Comparison of ENCODE assay signal across 10 cellular contexts in genomic region chr3:179942560-179943075, GRCh38.
DNase-seq lines count a peak whose midpoint lies in the region; ATAC-seq and TF ChIP-seq lines count a peak whose summit lies in the region.
"Had no signal": no experiment of that assay in that cellular context is flagged by ENCODE, and none has a peak within 500 bp of the region (broad histone marks: within the 10 kb centered on the region; RNA-seq: fewer than 3 reads in every experiment).

No MANE protein-coding gene starts in this region.

- H3K9ac ChIP-seq in ES-I3 (ENCODE audit: low read depth, low read length) (peak overlapping the region; percentile 39; the same call in 1 of the 2 replicates), adipocyte (ENCODE audit: low read length) (peak overlapping the region; percentile 53)

- peak overlapping the region; percentile 78 for H3K4me3 ChIP-seq in adipocyte (ENCODE audit: low read length)
- no peak overlapping the region for H3K4me3 ChIP-seq in thyroid gland (replicated peaks in 1 of 3)
- no peak overlapping the region for H3K4me3 ChIP-seq in A673 (ENCODE audit: low read depth, low read length, poor library complexity, severe bottlenecking)

- 45 to 46% methylated on average over 11 of the region's 11 CpGs for WGBS in thyroid gland, 2 donors

- H3K27me3 ChIP-seq in adipocyte (replicated peaks; ENCODE audit: control insufficient read depth, insufficient read depth, low read length) (no peaks in the 10 kb centered on the region), layer of hippocampus (ENCODE audit: control insufficient read depth, insufficient read depth, low read length) (no peaks in the 10 kb centered on the region), thyroid gland (no peaks in the 10 kb centered on the region), A673 (replicated peaks; ENCODE audit: insufficient read depth, low read depth, low read length, poor library complexity) (peaks cover 11% of the 10 kb centered on the region)

- H3K4me1 ChIP-seq in ES-I3 (ENCODE audit: insufficient read depth, low read length), result no peaks in the 10 kb centered on the region
- peaks cover 22% of the 10 kb centered on the region for H3K4me1 ChIP-seq in adipocyte (ENCODE audit: control insufficient read depth, insufficient read depth, low read length)
- no peaks in the 10 kb centered on the region for H3K4me1 ChIP-seq in thyroid gland
- H3K4me1 ChIP-seq in A673 (ENCODE audit: insufficient read depth, low read length, poor library complexity, severe bottlenecking), result no peaks in the 10 kb centered on the region
- H3K4me1 ChIP-seq: gastrocnemius medialis had no signal

- DNase-seq in adipocyte (ENCODE audit: low read depth) (no peak), thyroid gland (no peak), A673 (ENCODE audit: low spot score) (no peak)
- no peak for DNase-seq in stimulated activated CD4-positive, alpha-beta T cell treated with anti-CD3 and anti-CD28 coated beads, Interleukin-12 subunit alpha, Interleukin-12 subunit beta, amount 100 ng/mL, for 4 hours
- DNase-seq: gastrocnemius medialis, NCI-H226 had no signal

- POLR2A ChIA-PET in A673 (lab: Charles Lee; ENCODE audit: low non-redundant PET), result no interaction called here

- no TSS peak for BruUV-seq in A673 (replicated peaks; lab: Mats Ljungman, UMichigan)

- CTCF ChIA-PET in A673 (lab: Charles Lee), result no interaction called here

- H3K36me3 ChIP-seq in ES-I3 (ENCODE audit: insufficient read depth, low read length) (no peaks in the 10 kb centered on the region), adipocyte (ENCODE audit: control insufficient read depth, insufficient read depth, low read length, severe bottlenecking) (no peaks in the 10 kb centered on the region), thyroid gland (no peaks in the 10 kb centered on the region), A673 (ENCODE audit: insufficient read depth, low read length, poor library complexity, severe bottlenecking) (no peaks in the 10 kb centered on the region)
- H3K36me3 ChIP-seq: gastrocnemius medialis had no signal

- intact Hi-C loops in thyroid gland (cut with DNase I), result no loop called here
- intact Hi-C loops in A673 (cut with micrococcal nuclease; ENCODE audit: unreplicated experiment), result no loop called here

- H3K9me3 ChIP-seq in ES-I3 (ENCODE audit: control insufficient read depth, insufficient read depth, low read length) (no peaks in the 10 kb centered on the region; the same call in 1 of the 2 replicates), adipocyte (ENCODE audit: control insufficient read depth, low read length) (no peaks in the 10 kb centered on the region), thyroid gland (no peaks in the 10 kb centered on the region), A673 (ENCODE audit: low read depth, low read length, poor library complexity, severe bottlenecking) (no peaks in the 10 kb centered on the region)
- H3K9me3 ChIP-seq: gastrocnemius medialis had no signal

- TF ChIP-seq CTCF in thyroid gland (IDR thresholded peaks at IDR 0.05) (no peak), A673 (conservative IDR thresholded peaks at IDR 0.05; ENCODE audit: low read depth, low read length) (no peak)

- no peak for TF ChIP-seq POLR2A in thyroid gland (IDR thresholded peaks at IDR 0.05)

- H3K27ac ChIP-seq in layer of hippocampus (ENCODE audit: low read depth, low read length) (peak overlapping the region; percentile 85), thyroid gland (no peak overlapping the region), A673 (ENCODE audit: low read depth, low read length, poor library complexity, severe bottlenecking) (no peak overlapping the region)
- H3K27ac ChIP-seq: gastrocnemius medialis had no signal

- ATAC-seq in GM21825 (IDR thresholded peaks at IDR 0.05; ENCODE audit: unreplicated experiment) (peak; percentile 14), GM18867 (IDR thresholded peaks at IDR 0.05; ENCODE audit: unreplicated experiment) (no peak)
- ATAC-seq: gastrocnemius medialis had no signal
